In genomic region chrX:49840679-49841078, GRCh38 we compare ENCODE assay signal across 9 cellular contexts. TPM values are rescaled to one million over a fixed set of nuclear protein-coding genes. Genes with fewer than 3 reads are reported as not detected.
DNase-seq lines count a peak whose midpoint lies in the region; ATAC-seq, FAIRE-seq and TF ChIP-seq lines count a peak whose summit lies in the region.
"Had no signal": no experiment of that assay in that cellular context is flagged by ENCODE, and none has a peak within 500 bp of the region (broad histone marks: within the 10 kb centered on the region; RNA-seq: fewer than 3 reads in every experiment).

No MANE protein-coding gene starts in this region.

- H3K27ac ChIP-seq in body of pancreas (no peak overlapping the region), keratinocyte (ENCODE audit: control insufficient read depth, insufficient read depth, low read length) (no peak overlapping the region)

- WGBS in body of pancreas, 2 donors: 41 to 67% methylated on average over 1 to 2 of the region's 3 CpGs

- ATAC-seq in GM18909 (IDR thresholded peaks at IDR 0.05; ENCODE audit: poor library complexity, unreplicated experiment) (peak; percentile 57), body of pancreas (peak; percentile 92), HG02885 (IDR thresholded peaks at IDR 0.05; ENCODE audit: poor library complexity, unreplicated experiment) (no peak)

- DNase-seq in AG08396 (ENCODE audit: low spot score): peak; percentile 34
- DNase-seq in NCI-H1105 (lab: John Stamatoyannopoulos, UW): peak; percentile 66
- peak; percentile 10 to 53 for DNase-seq in SW 1271 (lab: John Stamatoyannopoulos, UW)
- peak; percentile 80 to 91 (median 89) for DNase-seq in body of pancreas
- DNase-seq in keratinocyte (ENCODE audit: low read depth, low spot score): no peak
- DNase-seq in stimulated activated CD4-positive, alpha-beta T cell treated with anti-CD3 and anti-CD28 coated beads, Interleukin-2, amount 100 ng/mL, for 48 hours: peak; percentile 23 to 40

- H3K9me3 ChIP-seq in body of pancreas: no peaks in the 10 kb centered on the region
- H3K9me3 ChIP-seq in keratinocyte (ENCODE audit: control insufficient read depth, low read depth, low read length): no peaks in the 10 kb centered on the region

- no peak for TF ChIP-seq POLR2A in body of pancreas (IDR thresholded peaks at IDR 0.05)

- no peaks in the 10 kb centered on the region for H3K9me1 ChIP-seq in keratinocyte (ENCODE audit: control insufficient read depth, extremely low read depth, insufficient read depth, low read length)

- H3K4me1 ChIP-seq in body of pancreas: no peaks in the 10 kb centered on the region
- H3K4me1 ChIP-seq in keratinocyte (ENCODE audit: control insufficient read depth, extremely low read depth, insufficient read depth, low read length): no peaks in the 10 kb centered on the region

- no peak for FAIRE-seq in keratinocyte (lab: Jason Lieb, UNC)
- FAIRE-seq: islet of Langerhans had no signal

- H2AFZ ChIP-seq in keratinocyte (ENCODE audit: control insufficient read depth, low read length): no peak overlapping the region

- H3K27me3 ChIP-seq in body of pancreas: no peaks in the 10 kb centered on the region
- no peaks in the 10 kb centered on the region for H3K27me3 ChIP-seq in keratinocyte (ENCODE audit: control insufficient read depth, extremely low read depth, insufficient read depth, low read length)

- no peaks in the 10 kb centered on the region for H4K20me1 ChIP-seq in keratinocyte (ENCODE audit: control insufficient read depth, extremely low read depth, insufficient read depth, low read length)

- H3K36me3 ChIP-seq in body of pancreas (replicated peaks in 1 of 2; ENCODE audit: insufficient read depth in 1 of 2, low read depth in 2 of 2) (no peaks in the 10 kb centered on the region), keratinocyte (ENCODE audit: control insufficient read depth in 2 of 2, extremely low read depth in 1 of 2, insufficient read depth in 2 of 2, low read length in 2 of 2) (no peaks in the 10 kb centered on the region)

- H3K9ac ChIP-seq in keratinocyte (ENCODE audit: control insufficient read depth, extremely low read depth, insufficient read depth, low read length): no peak overlapping the region

- no peaks in the 10 kb centered on the region for H3K79me2 ChIP-seq in keratinocyte (ENCODE audit: control insufficient read depth, insufficient read depth, low read length)

- dilution Hi-C loops in keratinocyte (cut with MboI; ENCODE audit: extremely low pct_ligation_motif_present, low sequenced_read_pairs): no loop called here

- intact Hi-C loops in body of pancreas (cut with DNase I): no loop called here

- H3K4me3 ChIP-seq in body of pancreas: no peak overlapping the region
- no peak overlapping the region for H3K4me3 ChIP-seq in keratinocyte (ENCODE audit: control insufficient read depth in 2 of 3, extremely low read depth in 1 of 3, insufficient read depth in 2 of 3, low read depth in 1 of 3, low read length in 3 of 3)

- TF ChIP-seq CTCF in body of pancreas (IDR thresholded peaks at IDR 0.05) (peak in 6 of 7 experiments; percentile 33 to 65 (median 54)), keratinocyte (optimal IDR thresholded peaks at IDR 0.05 in 1 of 3, IDR thresholded peaks at IDR 0.05 in 1 of 3, conservative IDR thresholded peaks at IDR 0.05 in 1 of 3; ENCODE audit: extremely low read depth in 1 of 3, insufficient read depth in 2 of 3, low read length in 3 of 3) (peak; percentile 30 to 60 (median 31))

- H3K4me2 ChIP-seq in keratinocyte (ENCODE audit: control insufficient read depth, extremely low read depth, insufficient read depth, low read depth, low read length): no peak overlapping the region

RNA-seq across cellular contexts. Expression of gene PAGE4, which starts 11.6 kb away (rescaled TPM):
- not detected for total RNA-seq in body of pancreas
- polyA plus RNA-seq in keratinocyte: not detected in 3 replicates
- polyA plus RNA-seq in keratinocyte (2011; ENCODE audit: low read depth): not detected
- polyA plus RNA-seq in keratinocyte (2011; cell fraction: cytosol; rRNA removed): not detected in 2 replicates
- polyA plus RNA-seq in keratinocyte (2011; cell fraction: nucleus; rRNA removed): not detected in 2 replicates
- not detected in 2 replicates for polyA plus RNA-seq in keratinocyte (2012; ENCODE audit: low replicate concordance)
- not detected in 3 replicates for polyA minus RNA-seq in keratinocyte
- polyA minus RNA-seq in keratinocyte (2011; cell fraction: cytosol; rRNA and poly(A)+ RNA removed): not detected
- polyA minus RNA-seq in keratinocyte (2011; cell fraction: nucleus; rRNA and poly(A)+ RNA removed): not detected in 2 replicates

RNA-seq across cellular contexts. Expression of gene USP27X, which starts 38.6 kb away (rescaled TPM):
- 1 to 10 TPM in 1 of 2 donors, under 1 TPM in 1; 0.99 to 1.3 TPM for total RNA-seq in body of pancreas
- 2.8 to 3.1 TPM (median 3.0 TPM) in 3 replicates for polyA plus RNA-seq in keratinocyte
- 1.7 TPM for polyA plus RNA-seq in keratinocyte (2011; ENCODE audit: low read depth)
- polyA plus RNA-seq in keratinocyte (2011; cell fraction: cytosol; rRNA removed): 2.3 and 2.7 TPM in 2 replicates
- polyA plus RNA-seq in keratinocyte (2011; cell fraction: nucleus; rRNA removed): 2.5 and 2.9 TPM in 2 replicates
- 1.1 and 2.6 TPM in 2 replicates for polyA plus RNA-seq in keratinocyte (2012; ENCODE audit: low replicate concordance)
- 5.0 to 7.2 TPM (median 5.0 TPM) in 3 replicates for polyA minus RNA-seq in keratinocyte
- polyA minus RNA-seq in keratinocyte (2011; cell fraction: cytosol; rRNA and poly(A)+ RNA removed): 1.9 TPM
- 1.2 and 2.2 TPM in 2 replicates for polyA minus RNA-seq in keratinocyte (2011; cell fraction: nucleus; rRNA and poly(A)+ RNA removed)
